Comparison of ENCODE assay signal across 1 cellular context in the genomic region with DNA sequence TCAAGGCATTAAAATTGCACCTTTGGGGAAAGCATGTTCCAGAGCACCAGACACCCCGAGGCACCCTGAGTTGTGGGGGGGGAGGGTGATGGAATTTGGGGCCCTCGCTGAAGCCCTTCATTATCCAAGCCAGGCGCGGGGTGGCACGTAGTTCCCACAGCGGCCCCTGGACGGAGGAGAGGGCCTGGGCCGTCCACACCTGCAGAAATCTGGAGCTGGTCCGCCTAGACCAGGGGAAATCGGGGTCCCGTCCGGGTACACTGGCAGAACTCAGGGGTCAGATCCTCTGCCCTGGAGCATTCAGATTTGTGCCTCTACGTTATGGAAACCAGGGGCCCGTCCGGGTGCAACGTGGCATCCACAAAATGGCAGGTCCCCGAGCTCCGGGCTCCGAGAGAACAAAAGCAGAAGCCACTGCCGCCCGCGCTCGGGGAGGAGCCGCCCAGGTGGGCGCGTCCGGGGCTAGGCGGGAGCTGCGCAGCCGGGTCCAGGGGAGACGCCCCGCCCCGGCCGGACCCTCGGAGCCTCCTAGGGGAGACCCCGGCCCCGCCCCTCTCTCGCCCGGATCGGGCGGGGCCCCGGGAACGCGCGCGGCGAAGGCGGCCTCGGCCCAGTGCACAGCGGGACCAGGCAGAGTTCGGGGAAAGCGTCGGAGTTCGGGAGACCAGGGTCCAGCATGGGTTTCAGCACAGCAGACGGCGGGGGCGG.
TF ChIP-seq lines count a peak whose summit lies in the region.

A gene with protein sequence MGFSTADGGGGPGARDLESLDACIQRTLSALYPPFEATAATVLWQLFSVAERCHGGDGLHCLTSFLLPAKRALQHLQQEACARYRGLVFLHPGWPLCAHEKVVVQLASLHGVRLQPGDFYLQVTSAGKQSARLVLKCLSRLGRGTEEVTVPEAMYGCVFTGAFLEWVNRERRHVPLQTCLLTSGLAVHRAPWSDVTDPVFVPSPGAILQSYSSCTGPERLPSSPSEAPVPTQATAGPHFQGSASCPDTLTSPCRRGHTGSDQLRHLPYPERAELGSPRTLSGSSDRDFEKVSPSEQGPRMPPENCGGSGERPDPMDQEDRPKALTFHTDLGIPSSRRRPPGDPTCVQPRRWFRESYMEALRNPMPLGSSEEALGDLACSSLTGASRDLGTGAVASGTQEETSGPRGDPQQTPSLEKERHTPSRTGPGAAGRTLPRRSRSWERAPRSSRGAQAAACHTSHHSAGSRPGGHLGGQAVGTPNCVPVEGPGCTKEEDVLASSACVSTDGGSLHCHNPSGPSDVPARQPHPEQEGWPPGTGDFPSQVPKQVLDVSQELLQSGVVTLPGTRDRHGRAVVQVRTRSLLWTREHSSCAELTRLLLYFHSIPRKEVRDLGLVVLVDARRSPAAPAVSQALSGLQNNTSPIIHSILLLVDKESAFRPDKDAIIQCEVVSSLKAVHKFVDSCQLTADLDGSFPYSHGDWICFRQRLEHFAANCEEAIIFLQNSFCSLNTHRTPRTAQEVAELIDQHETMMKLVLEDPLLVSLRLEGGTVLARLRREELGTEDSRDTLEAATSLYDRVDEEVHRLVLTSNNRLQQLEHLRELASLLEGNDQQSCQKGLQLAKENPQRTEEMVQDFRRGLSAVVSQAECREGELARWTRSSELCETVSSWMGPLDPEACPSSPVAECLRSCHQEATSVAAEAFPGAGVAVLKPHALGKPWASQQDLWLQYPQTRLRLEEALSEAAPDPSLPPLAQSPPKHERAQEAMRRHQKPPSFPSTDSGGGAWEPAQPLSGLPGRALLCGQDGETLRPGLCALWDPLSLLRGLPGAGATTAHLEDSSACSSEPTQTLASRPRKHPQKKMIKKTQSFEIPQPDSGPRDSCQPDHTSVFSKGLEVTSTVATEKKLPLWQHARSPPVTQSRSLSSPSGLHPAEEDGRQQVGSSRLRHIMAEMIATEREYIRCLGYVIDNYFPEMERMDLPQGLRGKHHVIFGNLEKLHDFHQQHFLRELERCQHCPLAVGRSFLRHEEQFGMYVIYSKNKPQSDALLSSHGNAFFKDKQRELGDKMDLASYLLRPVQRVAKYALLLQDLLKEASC (N-terminal part only) (plus strand): TSS at position 613 of the 708 bp plus-strand sequence. CDS start 64 bp downstream, at position 677.

TF ChIP-seq in GM12878, 131 proteins besides CTCF, POLR2A, EP300 and RAD21:
- TF ChIP-seq EED (IDR thresholded peaks at IDR 0.05; ENCODE audit: low read depth) = no peak
- TF ChIP-seq MXI1 (IDR thresholded peaks at IDR 0.05; ENCODE audit: low read depth, low read length) = no peak
- no peak for TF ChIP-seq YBX1 (IDR thresholded peaks at IDR 0.05)
- TF ChIP-seq, protein P1, sequence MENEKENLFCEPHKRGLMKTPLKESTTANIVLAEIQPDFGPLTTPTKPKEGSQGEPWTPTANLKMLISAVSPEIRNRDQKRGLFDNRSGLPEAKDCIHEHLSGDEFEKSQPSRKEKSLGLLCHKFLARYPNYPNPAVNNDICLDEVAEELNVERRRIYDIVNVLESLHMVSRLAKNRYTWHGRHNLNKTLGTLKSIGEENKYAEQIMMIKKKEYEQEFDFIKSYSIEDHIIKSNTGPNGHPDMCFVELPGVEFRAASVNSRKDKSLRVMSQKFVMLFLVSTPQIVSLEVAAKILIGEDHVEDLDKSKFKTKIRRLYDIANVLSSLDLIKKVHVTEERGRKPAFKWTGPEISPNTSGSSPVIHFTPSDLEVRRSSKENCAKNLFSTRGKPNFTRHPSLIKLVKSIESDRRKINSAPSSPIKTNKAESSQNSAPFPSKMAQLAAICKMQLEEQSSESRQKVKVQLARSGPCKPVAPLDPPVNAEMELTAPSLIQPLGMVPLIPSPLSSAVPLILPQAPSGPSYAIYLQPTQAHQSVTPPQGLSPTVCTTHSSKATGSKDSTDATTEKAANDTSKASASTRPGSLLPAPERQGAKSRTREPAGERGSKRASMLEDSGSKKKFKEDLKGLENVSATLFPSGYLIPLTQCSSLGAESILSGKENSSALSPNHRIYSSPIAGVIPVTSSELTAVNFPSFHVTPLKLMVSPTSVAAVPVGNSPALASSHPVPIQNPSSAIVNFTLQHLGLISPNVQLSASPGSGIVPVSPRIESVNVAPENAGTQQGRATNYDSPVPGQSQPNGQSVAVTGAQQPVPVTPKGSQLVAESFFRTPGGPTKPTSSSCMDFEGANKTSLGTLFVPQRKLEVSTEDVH (IDR thresholded peaks at IDR 0.05; ENCODE audit: low read depth, partially characterized antibody) = no peak
- TF ChIP-seq, protein P2, sequence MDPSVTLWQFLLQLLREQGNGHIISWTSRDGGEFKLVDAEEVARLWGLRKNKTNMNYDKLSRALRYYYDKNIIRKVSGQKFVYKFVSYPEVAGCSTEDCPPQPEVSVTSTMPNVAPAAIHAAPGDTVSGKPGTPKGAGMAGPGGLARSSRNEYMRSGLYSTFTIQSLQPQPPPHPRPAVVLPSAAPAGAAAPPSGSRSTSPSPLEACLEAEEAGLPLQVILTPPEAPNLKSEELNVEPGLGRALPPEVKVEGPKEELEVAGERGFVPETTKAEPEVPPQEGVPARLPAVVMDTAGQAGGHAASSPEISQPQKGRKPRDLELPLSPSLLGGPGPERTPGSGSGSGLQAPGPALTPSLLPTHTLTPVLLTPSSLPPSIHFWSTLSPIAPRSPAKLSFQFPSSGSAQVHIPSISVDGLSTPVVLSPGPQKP (IDR thresholded peaks at IDR 0.05; ENCODE audit: low read depth, low read length) = no peak
- TF ChIP-seq DPF2 (IDR thresholded peaks at IDR 0.05) = no peak
- TF ChIP-seq, protein P3, sequence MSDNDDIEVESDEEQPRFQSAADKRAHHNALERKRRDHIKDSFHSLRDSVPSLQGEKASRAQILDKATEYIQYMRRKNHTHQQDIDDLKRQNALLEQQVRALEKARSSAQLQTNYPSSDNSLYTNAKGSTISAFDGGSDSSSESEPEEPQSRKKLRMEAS (IDR thresholded peaks at IDR 0.05; ENCODE audit: low read depth, low read length) = no peak
